ENCODE assay signal across 1 cellular context in genomic region chr1:112638109-112638426, GRCh38.
TF ChIP-seq lines count a peak whose summit lies in the region.

No MANE protein-coding gene starts in this region.

TF ChIP-seq in HepG2, 621 proteins besides CTCF, POLR2A, EP300 and RAD21:
- TF ChIP-seq, protein P1, sequence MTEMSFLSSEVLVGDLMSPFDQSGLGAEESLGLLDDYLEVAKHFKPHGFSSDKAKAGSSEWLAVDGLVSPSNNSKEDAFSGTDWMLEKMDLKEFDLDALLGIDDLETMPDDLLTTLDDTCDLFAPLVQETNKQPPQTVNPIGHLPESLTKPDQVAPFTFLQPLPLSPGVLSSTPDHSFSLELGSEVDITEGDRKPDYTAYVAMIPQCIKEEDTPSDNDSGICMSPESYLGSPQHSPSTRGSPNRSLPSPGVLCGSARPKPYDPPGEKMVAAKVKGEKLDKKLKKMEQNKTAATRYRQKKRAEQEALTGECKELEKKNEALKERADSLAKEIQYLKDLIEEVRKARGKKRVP (CRISPR knock-in tag; IDR thresholded peaks at IDR 0.05) = no peak
- TF ChIP-seq ZFP1 (CRISPR knock-in tag; IDR thresholded peaks at IDR 0.05) = no peak
- TF ChIP-seq ZNF770 (CRISPR knock-in tag; IDR thresholded peaks at IDR 0.05) = peak; percentile 73; the same call in 1 of the 2 replicates
- no peak for TF ChIP-seq NFYC (CRISPR knock-in tag; IDR thresholded peaks at IDR 0.05)
